Comparison of ENCODE assay signal across 15 cellular contexts in genomic region chr19:4711211-4711610, GRCh38. TPM values are rescaled to one million over a fixed set of nuclear protein-coding genes. Genes with fewer than 3 reads are reported as not detected.
DNase-seq lines count a peak whose midpoint lies in the region; ATAC-seq, FAIRE-seq and TF ChIP-seq lines count a peak whose summit lies in the region.
"Had no signal": no experiment of that assay in that cellular context is flagged by ENCODE, and none has a peak within 500 bp of the region (broad histone marks: within the 10 kb centered on the region; RNA-seq: fewer than 3 reads in every experiment).

No MANE protein-coding gene starts in this region.

- H3K4me3 ChIP-seq in right cardiac atrium (ENCODE audit: low read length) (no peak overlapping the region), heart left ventricle (no peak overlapping the region), K562 (no peak overlapping the region), stomach (no peak overlapping the region)

- H3K4me2 ChIP-seq in K562 (ENCODE audit: insufficient read depth, low read length): no peak overlapping the region

- H3K9me1 ChIP-seq in K562 (ENCODE audit: control insufficient read depth, insufficient read depth, low read length): no peaks in the 10 kb centered on the region

- H3K79me2 ChIP-seq in K562 (ENCODE audit: control insufficient read depth, insufficient read depth, low read length): no peaks in the 10 kb centered on the region

- H3K4me1 ChIP-seq in right cardiac atrium (ENCODE audit: control insufficient read depth, insufficient read depth, low read length): peaks cover 6% of the 10 kb centered on the region
- peaks cover 2 to 67% (median 51%) of the 10 kb centered on the region in 12 donors for H3K4me1 ChIP-seq in heart left ventricle
- H3K4me1 ChIP-seq in K562 (replicated peaks in 1 of 2; ENCODE audit: control insufficient read depth in 2 of 2, insufficient read depth in 2 of 2, low read length in 2 of 2): peaks cover 0 to 19% of the 10 kb centered on the region in 2 experiments; a peak in 2 of 5 replicates
- peaks cover 67 to 87% (median 73%) of the 10 kb centered on the region in 4 donors for H3K4me1 ChIP-seq in stomach

- peaks cover 8% of the 10 kb centered on the region for H3K36me3 Mint-ChIP-seq in natural killer cell treated with Interleukin-12 subunit alpha and Interleukin-12 subunit beta and Interleukin-15 and Interleukin-18, amount 100 ng/mL, for 72 hours

- FAIRE-seq in K562 (lab: Jason Lieb, UNC): no peak
- FAIRE-seq: H1 had no signal

- in situ Hi-C loops in K562 (cut with MboI): no loop called here

- TF ChIP-seq EP300 in K562 (IDR thresholded peaks at IDR 0.05; ENCODE audit: low read length) (no peak), stomach (IDR thresholded peaks at IDR 0.05) (no peak)

- intact Hi-C loops in right cardiac atrium (cut with DNase I) (no loop called here), heart left ventricle (cut with DNase I) (no loop called here), K562 (cut with micrococcal nuclease) (no loop called here), stomach (cut with DNase I; ENCODE audit: low total_unique reads) (no loop called here)

- H3K27ac ChIP-seq in right cardiac atrium (ENCODE audit: low read length) (no peak overlapping the region), heart left ventricle (no peak overlapping the region), K562 (ENCODE audit: extremely low read depth, low read depth, low read length) (no peak overlapping the region), stomach (peak overlapping the region in 3 of 5 donors; percentile 60 to 85 (median 78))

- peaks cover 21 to 28% of the 10 kb centered on the region in 2 donors for H3K4me1 Mint-ChIP-seq in natural killer cell treated with Interleukin-12 subunit alpha and Interleukin-12 subunit beta and Interleukin-15 and Interleukin-18, amount 100 ng/mL, for 72 hours (ENCODE audit: low read depth in 2 of 2)

- BruUV-seq in K562 (replicated peaks; lab: Mats Ljungman, UMichigan): no TSS peak

- no peaks in the 10 kb centered on the region for H3K27me3 Mint-ChIP-seq in natural killer cell treated with Interleukin-12 subunit alpha and Interleukin-12 subunit beta and Interleukin-15 and Interleukin-18, amount 100 ng/mL, for 72 hours

- H3K27me3 ChIP-seq in right cardiac atrium (ENCODE audit: control insufficient read depth, insufficient read depth) (no peaks in the 10 kb centered on the region), heart left ventricle (no peaks in the 10 kb centered on the region), K562 (ENCODE audit: control insufficient read depth in 2 of 2, insufficient read depth in 2 of 2, low read length in 2 of 2) (no peaks in the 10 kb centered on the region), stomach (no peaks in the 10 kb centered on the region)

- POLR2A ChIA-PET in K562 (lab: Yijun Ruan, JAX): interaction anchor here (1.4 kb wide), 1 partner anchor 10 kb away, joined by 4 read pairs; no protein-coding TSS in a partner anchor

- 93% methylated on average over 8 of the region's 8 CpGs for WGBS in right cardiac atrium
- 89 to 93% (median 91%) methylated on average over 4 to 8 of the region's 8 CpGs for WGBS in heart left ventricle, 4 donors
- WGBS in K562 (ENCODE audit: insufficient coverage, low coverage, missing lambda C conversion rate): 59% methylated on average over 7 of the region's 8 CpGs
- 84 to 95% (median 86%) methylated on average over 5 to 8 of the region's 8 CpGs for WGBS in stomach, 5 donors

- no peak overlapping the region for H3K4me3 Mint-ChIP-seq in natural killer cell treated with Interleukin-12 subunit alpha and Interleukin-12 subunit beta and Interleukin-15 and Interleukin-18, amount 100 ng/mL, for 72 hours
- H3K4me3 Mint-ChIP-seq: CD8-positive, alpha-beta T cell had no signal

- CTCF ChIA-PET in K562 (lab: Yijun Ruan, JAX; ENCODE audit: low intra/inter-chr PET ratio): no interaction called here

- no peaks in the 10 kb centered on the region for H3K9me3 Mint-ChIP-seq in natural killer cell treated with Interleukin-12 subunit alpha and Interleukin-12 subunit beta and Interleukin-15 and Interleukin-18, amount 100 ng/mL, for 72 hours
- H3K9me3 Mint-ChIP-seq: CD8-positive, alpha-beta T cell had no signal

- ATAC-seq in right cardiac atrium (no peak), heart left ventricle (no peak), K562 (no peak)
- ATAC-seq in natural killer cell treated with Interleukin-12 subunit alpha and Interleukin-12 subunit beta and Interleukin-15 and Interleukin-18, amount 100 ng/mL, for 72 hours: no peak
- ATAC-seq: CD8-positive, alpha-beta T cell; Panc1 had no signal

- no peaks in the 10 kb centered on the region for H4K20me1 ChIP-seq in K562 (replicated peaks; ENCODE audit: control insufficient read depth, insufficient read depth, low read length)

- TF ChIP-seq RAD21 in K562 (CRISPR knock-in tag; conservative IDR thresholded peaks at IDR 0.05 in 1 of 2, IDR thresholded peaks at IDR 0.05 in 1 of 2): no peak

- H2AFZ ChIP-seq in K562 (ENCODE audit: low read depth, low read length): no peak overlapping the region

- DNase-seq in right cardiac atrium: peak in 2 of 3 donors; percentile 10 to 35
- no peak for DNase-seq in heart left ventricle
- DNase-seq in K562 (ENCODE audit: extremely low read depth in 1 of 4, low spot score in 3 of 4): no peak
- DNase-seq in natural killer cell treated with Interleukin-12 subunit alpha and Interleukin-12 subunit beta and Interleukin-15 and Interleukin-18, amount 100 ng/mL, for 72 hours (ENCODE audit: low spot score): no peak
- no peak for DNase-seq in stomach
- no peak for DNase-seq in SW480 (ENCODE audit: low spot score)
- DNase-seq in RPMI8226: no peak
- no peak for DNase-seq in Kasumi-1 (lab: John Stamatoyannopoulos, UW)
- DNase-seq: CD8-positive, alpha-beta T cell; NCI-H187 treated with DMSO at 0.1 percent for 48 hours; NCI-H446; NCI-H774; SHP77 treated with DMSO at 0.1 percent for 48 hours had no signal

- TF ChIP-seq POLR2A in heart left ventricle (IDR thresholded peaks at IDR 0.05) (no peak), K562 (conservative IDR thresholded peaks at IDR 0.05) (no peak), stomach (IDR thresholded peaks at IDR 0.05) (no peak)

- H3K9me3 ChIP-seq in right cardiac atrium (ENCODE audit: control insufficient read depth, low read length): no peaks in the 10 kb centered on the region
- H3K9me3 ChIP-seq in heart left ventricle: peaks cover 0 to 2% (median 0%) of the 10 kb centered on the region in 12 donors
- no peaks in the 10 kb centered on the region for H3K9me3 ChIP-seq in K562 (replicated peaks; ENCODE audit: control insufficient read depth, insufficient read depth, low read depth, low read length)
- H3K9me3 ChIP-seq in stomach: no peaks in the 10 kb centered on the region

- no peak overlapping the region for H3K9ac ChIP-seq in K562 (ENCODE audit: insufficient read depth in 1 of 2, low read depth in 2 of 2, low read length in 2 of 2)

- peak overlapping the region; percentile 78 to 79 for H3K27ac Mint-ChIP-seq in natural killer cell treated with Interleukin-12 subunit alpha and Interleukin-12 subunit beta and Interleukin-15 and Interleukin-18, amount 100 ng/mL, for 72 hours
- H3K27ac Mint-ChIP-seq: CD8-positive, alpha-beta T cell had no signal

- TF ChIP-seq CTCF in heart left ventricle (IDR thresholded peaks at IDR 0.05) (no peak), K562 (IDR thresholded peaks at IDR 0.05 in 2 of 3, conservative IDR thresholded peaks at IDR 0.05 in 1 of 3; ENCODE audit: insufficient read depth in 2 of 3, low read depth in 1 of 3, low read length in 3 of 3) (no peak), stomach (IDR thresholded peaks at IDR 0.05) (no peak)

- peaks cover 0 to 70% (median 54%) of the 10 kb centered on the region in 9 donors for H3K36me3 ChIP-seq in heart left ventricle
- peaks cover 74% of the 10 kb centered on the region; the same call in 2 of the 3 replicates for H3K36me3 ChIP-seq in K562 (ENCODE audit: control insufficient read depth, insufficient read depth, low read length)
- H3K36me3 ChIP-seq in stomach: peaks cover 26 to 83% (median 69%) of the 10 kb centered on the region in 4 donors

RNA-seq across cellular contexts. Expression of gene DPP9, which starts 12.4 kb away (rescaled TPM):
- total RNA-seq in right cardiac atrium: 10 to 100 TPM; 35.1 to 43.9 (median 36.9) TPM
- 27.0 TPM for polyA plus RNA-seq in right cardiac atrium
- 10 to 100 TPM; 38.9 to 65.2 (median 47.7) TPM for total RNA-seq in heart left ventricle
- polyA plus RNA-seq in heart left ventricle: 10 to 100 TPM; 30.7 to 59.6 TPM
- 45.6 and 105 TPM in 2 replicates for total RNA-seq in K562 (2011; cell fraction: chromatin; rRNA removed; ENCODE audit: low replicate concordance)
- 61.4 and 62.6 TPM in 2 replicates for total RNA-seq in K562 (2011; cell fraction: nucleolus; rRNA removed)
- 50.8 and 52.2 TPM in 2 replicates for total RNA-seq in K562 (2011; cell fraction: nucleoplasm; rRNA removed)
- total RNA-seq in K562 (2014; rRNA removed): 43.0 and 64.9 TPM in 2 replicates
- 12.7 and 16.0 TPM in 2 replicates for total RNA-seq in K562 (2014; rRNA removed; fragmentation: Illumina TruSeq; extraction: Trizol)
- total RNA-seq in K562 (2015; rRNA removed; fragmentation: Illumina TruSeq; extraction: Trizol): 23.6 and 24.5 TPM in 2 replicates
- total RNA-seq in K562 (2021): 60.0 and 66.7 TPM in 2 replicates
- 5.4 and 7.1 TPM in 2 replicates for polyA plus RNA-seq in K562 (2011; rRNA removed)
- 6.1 and 12.8 TPM in 2 replicates for polyA plus RNA-seq in K562 (2011; cell fraction: cytosol; rRNA removed)
- polyA plus RNA-seq in K562 (2011; cell fraction: nucleus; rRNA removed): 9.6 and 23.4 TPM in 2 replicates
- 26.0 and 32.1 TPM in 2 replicates for polyA plus RNA-seq in K562 (2012)
- polyA plus RNA-seq in K562 (2014; fragmentation: Illumina TruSeq; extraction: Trizol): 33.5 and 50.1 TPM in 2 replicates
- polyA plus RNA-seq in K562 (2014; fragmentation: Nextera tagmentation; extraction: Ambion mirVana): 1 to 10 TPM in 1 of 2 experiments, under 1 TPM in 1; 0.90 to 1.1 TPM
- 27.8 and 30.6 TPM in 2 replicates for polyA plus RNA-seq in K562 (2014; rRNA removed)
- polyA minus RNA-seq in K562 (2011; rRNA and poly(A)+ RNA removed): 4.6 and 8.5 TPM in 2 replicates
- 17.6 and 18.5 TPM in 2 replicates for polyA minus RNA-seq in K562 (2011; cell fraction: cytosol; rRNA and poly(A)+ RNA removed)
- polyA minus RNA-seq in K562 (2011; cell fraction: nucleus; rRNA and poly(A)+ RNA removed): 17.1 and 24.1 TPM in 2 replicates
- total RNA-seq in natural killer cell treated with Interleukin-12 subunit alpha and Interleukin-12 subunit beta and Interleukin-15 and Interleukin-18, amount 100 ng/mL, for 72 hours: 100 to 1,000 TPM; 125 to 175 TPM
- 100 to 1,000 TPM in 2 of 5 donors, 10 to 100 TPM in 3; 24.6 to 178 (median 82.1) TPM for total RNA-seq in stomach
- polyA plus RNA-seq in stomach: 10 to 100 TPM; 18.7 to 30.2 (median 24.6) TPM

RNA-seq across cellular contexts. Expression of gene MYDGF, which starts 41.1 kb away (rescaled TPM):
- total RNA-seq in right cardiac atrium: 10 to 100 TPM; 21.7 to 47.0 (median 31.5) TPM
- 48.2 TPM for polyA plus RNA-seq in right cardiac atrium
- 10 to 100 TPM; 19.1 to 49.1 (median 25.5) TPM for total RNA-seq in heart left ventricle
- polyA plus RNA-seq in heart left ventricle: 100 to 1,000 TPM in 1 of 2 donors, 10 to 100 TPM in 1; 33.1 to 201 TPM
- 55.1 and 137 TPM in 2 replicates for total RNA-seq in K562 (2011; cell fraction: chromatin; rRNA removed; ENCODE audit: low replicate concordance)
- 204 and 212 TPM in 2 replicates for total RNA-seq in K562 (2011; cell fraction: nucleolus; rRNA removed)
- 127 and 144 TPM in 2 replicates for total RNA-seq in K562 (2011; cell fraction: nucleoplasm; rRNA removed)
- total RNA-seq in K562 (2014; rRNA removed): 131 and 143 TPM in 2 replicates
- total RNA-seq in K562 (2014; rRNA removed; fragmentation: Illumina TruSeq; extraction: Trizol): 52.2 and 67.5 TPM in 2 replicates
- total RNA-seq in K562 (2015; rRNA removed; fragmentation: Illumina TruSeq; extraction: Trizol): 81.6 and 83.0 TPM in 2 replicates
- total RNA-seq in K562 (2021): 91.5 and 96.7 TPM in 2 replicates
- polyA plus RNA-seq in K562 (2011; rRNA removed): 82.1 and 86.0 TPM in 2 replicates
- 118 and 186 TPM in 2 replicates for polyA plus RNA-seq in K562 (2011; cell fraction: cytosol; rRNA removed)
- 46.8 and 51.5 TPM in 2 replicates for polyA plus RNA-seq in K562 (2011; cell fraction: nucleus; rRNA removed)
- 164 and 292 TPM in 2 replicates for polyA plus RNA-seq in K562 (2012)
- polyA plus RNA-seq in K562 (2014; fragmentation: Illumina TruSeq; extraction: Trizol): 60.5 and 66.6 TPM in 2 replicates
- 10 to 100 TPM in 1 of 2 experiments, 1 to 10 TPM in 1; 4.2 to 12.6 TPM for polyA plus RNA-seq in K562 (2014; fragmentation: Nextera tagmentation; extraction: Ambion mirVana)
- 141 and 166 TPM in 2 replicates for polyA plus RNA-seq in K562 (2014; rRNA removed)
- 17.9 and 26.4 TPM in 2 replicates for polyA minus RNA-seq in K562 (2011; rRNA and poly(A)+ RNA removed)
- polyA minus RNA-seq in K562 (2011; cell fraction: cytosol; rRNA and poly(A)+ RNA removed): 32.6 and 58.7 TPM in 2 replicates
- polyA minus RNA-seq in K562 (2011; cell fraction: nucleus; rRNA and poly(A)+ RNA removed): 14.4 and 24.1 TPM in 2 replicates
- 100 to 1,000 TPM; 107 to 195 TPM for total RNA-seq in natural killer cell treated with Interleukin-12 subunit alpha and Interleukin-12 subunit beta and Interleukin-15 and Interleukin-18, amount 100 ng/mL, for 72 hours
- 10 to 100 TPM; 41.4 to 77.5 (median 71.3) TPM for total RNA-seq in stomach
- 10 to 100 TPM; 66.4 to 86.6 (median 75.3) TPM for polyA plus RNA-seq in stomach

Comparison
In these comparisons a context has a peak if more than half of its experiments do, and no peak if none do; other contexts are left out.
1. DNase-seq: peak in right cardiac atrium (2 of 3); none in heart left ventricle (0 of 5), K562 (0 of 4), natural killer cell treated with Interleukin-12 subunit alpha and Interleukin-12 subunit beta and Interleukin-15 and Interleukin-18, amount 100 ng/mL, for 72 hours (single experiment), stomach (single experiment), SW480 (single experiment), RPMI8226 (single experiment) and Kasumi-1 (0 of 2).
2. H3K27ac ChIP-seq: peak in stomach (3 of 5); none in right cardiac atrium (single experiment), heart left ventricle (0 of 12) and K562 (single experiment).